Comparison of ENCODE assay signal across 8 cellular contexts in genomic region chr2:196592331-196592911, GRCh38. TPM values are rescaled to one million over a fixed set of nuclear protein-coding genes. Genes with fewer than 3 reads are reported as not detected.
DNase-seq lines count a peak whose midpoint lies in the region; ATAC-seq, FAIRE-seq and TF ChIP-seq lines count a peak whose summit lies in the region.

No MANE protein-coding gene starts in this region.

- ATAC-seq in HG03135 (IDR thresholded peaks at IDR 0.05; ENCODE audit: unreplicated experiment): peak; percentile 18
- ATAC-seq in thoracic aorta (ENCODE audit: insufficient number of reproducible peaks, low FRiP score, low read depth): no peak

- DNase-seq in GM12891 (ENCODE audit: insufficient read length, low spot score) (peak; percentile 10), NT2/D1 (ENCODE audit: low read depth, low spot score) (peak; percentile 32), thoracic aorta (ENCODE audit: low spot score) (no peak), UCSD-AML1 (lab: John Stamatoyannopoulos, UW; ENCODE audit: unreplicated experiment) (no peak)

- H3K36me3 ChIP-seq in NT2/D1 (ENCODE audit: insufficient read depth, insufficient read length, low read length): no peaks in the 10 kb centered on the region
- H3K36me3 ChIP-seq in liver (ENCODE audit: control insufficient read depth in 4 of 4, insufficient read depth in 3 of 4, low read depth in 1 of 4, low read length in 3 of 4): no peaks in the 10 kb centered on the region
- no peaks in the 10 kb centered on the region for H3K36me3 ChIP-seq in thoracic aorta

- peak overlapping the region; percentile 71 for H3K4me3 ChIP-seq in NT2/D1 (ENCODE audit: insufficient read length, low read depth)
- H3K4me3 ChIP-seq in liver (ENCODE audit: low read depth in 1 of 3, low read length in 3 of 3): peak overlapping the region; percentile 16 to 87 (median 78)
- H3K4me3 ChIP-seq in thoracic aorta: peak overlapping the region; percentile 93

- no peak for TF ChIP-seq POLR2A in GM12891 (IDR thresholded peaks at IDR 0.05; ENCODE audit: low read depth, low read length)

- no peak for FAIRE-seq in GM12891 (lab: Jason Lieb, UNC)

- H3K9me3 ChIP-seq in NT2/D1 (ENCODE audit: insufficient read depth, low read length) (no peaks in the 10 kb centered on the region), liver (ENCODE audit: control insufficient read depth in 4 of 4, low read length in 3 of 4) (no peaks in the 10 kb centered on the region), thoracic aorta (no peaks in the 10 kb centered on the region)

- TF ChIP-seq CTCF in 22Rv1 (IDR thresholded peaks at IDR 0.05) (peak; percentile 61), liver (IDR thresholded peaks at IDR 0.05; ENCODE audit: low read depth, low read length, missing input control) (no peak), thoracic aorta (IDR thresholded peaks at IDR 0.05) (no peak)

- H3K9ac ChIP-seq in NT2/D1 (ENCODE audit: insufficient read length, low read depth) (peak overlapping the region; percentile 81), liver (ENCODE audit: low read depth in 1 of 2, low read length in 2 of 2) (no peak overlapping the region)

- WGBS in liver: under 1% methylated on average over 48 of the region's 48 CpGs

- no peak overlapping the region for H3K27ac ChIP-seq in 22Rv1
- H3K27ac ChIP-seq in cingulate gyrus (ENCODE audit: low read depth, low read length): peak overlapping the region; percentile 97
- H3K27ac ChIP-seq in liver (ENCODE audit: low read depth in 1 of 2, low read length in 2 of 2): peak overlapping the region in 1 of 2 donors; percentile 2
- H3K27ac ChIP-seq in thoracic aorta: peak overlapping the region; percentile 42 to 80

- H3K4me1 ChIP-seq in NT2/D1 (ENCODE audit: insufficient read depth, insufficient read length) (peaks cover 3% of the 10 kb centered on the region), liver (ENCODE audit: control insufficient read depth in 4 of 4, insufficient read depth in 4 of 4, low read length in 3 of 4) (peaks cover 0 to 14% (median 10%) of the 10 kb centered on the region in 4 donors), thoracic aorta (ENCODE audit: control insufficient read depth in 1 of 2, low read depth in 2 of 2) (peaks cover 0 to 9% of the 10 kb centered on the region in 2 donors)

- peaks cover 43% of the 10 kb centered on the region for H3K27me3 ChIP-seq in NT2/D1 (ENCODE audit: insufficient read depth, insufficient read length)
- no peaks in the 10 kb centered on the region for H3K27me3 ChIP-seq in liver (ENCODE audit: control insufficient read depth in 4 of 4, insufficient read depth in 4 of 4, low read length in 3 of 4)
- no peaks in the 10 kb centered on the region for H3K27me3 ChIP-seq in thoracic aorta (replicated peaks; ENCODE audit: insufficient read depth)

- peak; percentile 39 for TF ChIP-seq RAD21 in liver (IDR thresholded peaks at IDR 0.05)

TF ChIP-seq in GM12891, 5 proteins besides CTCF, POLR2A, EP300 and RAD21:
- no peak for TF ChIP-seq PAX5 (IDR thresholded peaks at IDR 0.05; ENCODE audit: insufficient read depth, low read length, severe bottlenecking)
- no peak for TF ChIP-seq POLR2AphosphoS5 (IDR thresholded peaks at IDR 0.05; ENCODE audit: low read depth, low read length)
- no peak for TF ChIP-seq TAF1 (IDR thresholded peaks at IDR 0.05; ENCODE audit: low read depth, low read length)
- no peak for TF ChIP-seq SPI1 (IDR thresholded peaks at IDR 0.05; ENCODE audit: low read depth, low read length)
- no peak for TF ChIP-seq POU2F2 (IDR thresholded peaks at IDR 0.05; ENCODE audit: low read depth, low read length)

TF ChIP-seq in liver, 16 proteins besides CTCF, POLR2A, EP300 and RAD21:
- TF ChIP-seq HNF4G (IDR thresholded peaks at IDR 0.05) (no peak), YY1 (IDR thresholded peaks at IDR 0.05) (no peak), SP1 (IDR thresholded peaks at IDR 0.05) (no peak), JUND (IDR thresholded peaks at IDR 0.05) (no peak), FOXA2 (IDR thresholded peaks at IDR 0.05) (no peak), GABPA (IDR thresholded peaks at IDR 0.05 in 1 of 2, conservative IDR thresholded peaks at IDR 0.05 in 1 of 2) (no peak), REST (IDR thresholded peaks at IDR 0.05) (no peak), ATF3 (IDR thresholded peaks at IDR 0.05) (no peak), NR2F2 (IDR thresholded peaks at IDR 0.05) (no peak), ZBTB33 (IDR thresholded peaks at IDR 0.05) (no peak), EGR1 (IDR thresholded peaks at IDR 0.05; ENCODE audit: low read depth in 2 of 2) (no peak), MAX (IDR thresholded peaks at IDR 0.05) (no peak), RXRA (IDR thresholded peaks at IDR 0.05) (no peak), HNF4A (conservative IDR thresholded peaks at IDR 0.05) (no peak), TAF1 (conservative IDR thresholded peaks at IDR 0.05) (no peak), FOXA1 (IDR thresholded peaks at IDR 0.05) (no peak)

RNA-seq across cellular contexts. Expression of gene HECW2, which starts 0.9 kb away (rescaled TPM):
- polyA plus RNA-seq in GM12891 (2012; ENCODE audit: low read depth, missing spikeins): 25.2 TPM
- total RNA-seq in liver (10 to 100 TPM in 1 of 2 donors, 1 to 10 TPM in 1; 5.9 to 29.7 TPM), thoracic aorta (10 to 100 TPM; 14.7 to 18.4 TPM)
- polyA plus RNA-seq in liver: 1 to 10 TPM; 1.9 to 2.8 TPM

RNA-seq across cellular contexts. Expression of gene CCDC150, which starts 47.1 kb away (rescaled TPM):
- 8.7 TPM for polyA plus RNA-seq in GM12891 (2012; ENCODE audit: low read depth, missing spikeins)
- total RNA-seq in liver (1 to 10 TPM; 4.6 to 5.7 TPM), thoracic aorta (under 1 TPM in 1 of 2 donors, not detected in 1; 0.56 TPM)
- polyA plus RNA-seq in liver: 1 to 10 TPM in 1 of 2 donors, under 1 TPM in 1; 0.78 to 6.3 TPM

Comparison
In these comparisons a context has a peak if more than half of its experiments do, and no peak if none do; other contexts are left out.
1. DNase-seq: peak in GM12891 (single experiment) and NT2/D1 (single experiment); none in thoracic aorta (single experiment) and UCSD-AML1 (single experiment).
2. Peak in every context shown above with its lines, with median percentiles within 50 percentile points of each other: H3K4me3 ChIP-seq.